Comparison of ENCODE assay signal across 8 cellular contexts in genomic region chr21:25039461-25040380, GRCh38.
DNase-seq lines count a peak whose midpoint lies in the region; ATAC-seq and TF ChIP-seq lines count a peak whose summit lies in the region.

No MANE protein-coding gene starts in this region.

- no peak overlapping the region for H3K27ac Mint-ChIP-seq in HFFc6
- no peak overlapping the region for H3K27ac Mint-ChIP-seq in chondrocyte (ENCODE audit: unreplicated experiment)
- H3K27ac Mint-ChIP-seq in activated T-cell treated with anti-CD3 and anti-CD28 coated beads, Interleukin-2, amount 50 U/mL, for 24 hours = no peak overlapping the region

- no peaks in the 10 kb centered on the region for H3K9me3 ChIP-seq in mucosa of rectum (ENCODE audit: control insufficient read depth in 2 of 2, low read length in 2 of 2)

- peak; percentile 89 for ATAC-seq in GM18502 (IDR thresholded peaks at IDR 0.05; ENCODE audit: poor library complexity, unreplicated experiment)

- H3K27ac ChIP-seq in mucosa of rectum (ENCODE audit: low read depth in 2 of 2, low read length in 2 of 2) = no peak overlapping the region

- H3K36me3 Mint-ChIP-seq in HFFc6 (ENCODE audit: low read depth) = no peaks in the 10 kb centered on the region
- H3K36me3 Mint-ChIP-seq in chondrocyte (ENCODE audit: low read depth) = no peaks in the 10 kb centered on the region
- H3K36me3 Mint-ChIP-seq in activated T-cell treated with anti-CD3 and anti-CD28 coated beads, Interleukin-2, amount 50 U/mL, for 24 hours (ENCODE audit: low read depth) = no peaks in the 10 kb centered on the region

- in situ Hi-C loops in SK-MEL-5 (cut with HindIII; ENCODE audit: low pct_unique_long_range_greater_than_20kb, low sequenced_read_pairs) = no loop called here

- DNase-seq in HFFc6 (peak; percentile 2), SK-MEL-5 (ENCODE audit: low read depth, low spot score) (peak; percentile 44), chondrocyte (ENCODE audit: low spot score) (no peak), T1000 (lab: John Stamatoyannopoulos, UW) (no peak)
- DNase-seq in activated T-cell treated with anti-CD3 and anti-CD28 coated beads, Interleukin-2, amount 50 U/mL, for 24 hours = no peak

- H3K36me3 ChIP-seq in mucosa of rectum (ENCODE audit: control insufficient read depth in 2 of 2, insufficient read depth in 2 of 2, low read length in 2 of 2) = no peaks in the 10 kb centered on the region

- H3K9me3 Mint-ChIP-seq in HFFc6 (no peaks in the 10 kb centered on the region), chondrocyte (ENCODE audit: low read depth) (peaks cover 27% of the 10 kb centered on the region)
- H3K9me3 Mint-ChIP-seq in activated T-cell treated with anti-CD3 and anti-CD28 coated beads, Interleukin-2, amount 50 U/mL, for 24 hours = no peaks in the 10 kb centered on the region

- no peak overlapping the region for H3K9ac ChIP-seq in mucosa of rectum (ENCODE audit: low read depth in 1 of 2, low read length in 2 of 2)

- H3K4me1 Mint-ChIP-seq in HFFc6 (ENCODE audit: low read depth) (peaks cover 25% of the 10 kb centered on the region; the same call in 1 of the 2 replicates), chondrocyte (ENCODE audit: low read depth) (no peaks in the 10 kb centered on the region)
- no peaks in the 10 kb centered on the region for H3K4me1 Mint-ChIP-seq in activated T-cell treated with anti-CD3 and anti-CD28 coated beads, Interleukin-2, amount 50 U/mL, for 24 hours (ENCODE audit: low read depth)

- no peaks in the 10 kb centered on the region for H3K27me3 Mint-ChIP-seq in HFFc6 (ENCODE audit: insufficient read depth)
- no peaks in the 10 kb centered on the region for H3K27me3 Mint-ChIP-seq in chondrocyte (ENCODE audit: low read depth)
- H3K27me3 Mint-ChIP-seq in activated T-cell treated with anti-CD3 and anti-CD28 coated beads, Interleukin-2, amount 50 U/mL, for 24 hours = no peaks in the 10 kb centered on the region

- H3K27me3 ChIP-seq in mucosa of rectum (ENCODE audit: control insufficient read depth in 2 of 2, insufficient read depth in 2 of 2, low read length in 2 of 2) = no peaks in the 10 kb centered on the region

- H3K4me3 Mint-ChIP-seq in HFFc6 (peak overlapping the region; percentile 78), chondrocyte (ENCODE audit: unreplicated experiment) (no peak overlapping the region)
- no peak overlapping the region for H3K4me3 Mint-ChIP-seq in activated T-cell treated with anti-CD3 and anti-CD28 coated beads, Interleukin-2, amount 50 U/mL, for 24 hours

- H3K4me1 ChIP-seq in mucosa of rectum (ENCODE audit: control insufficient read depth in 2 of 2, insufficient read depth in 2 of 2, low read length in 2 of 2) = no peaks in the 10 kb centered on the region

- H3K4me3 ChIP-seq in mucosa of rectum (ENCODE audit: low read length in 2 of 2) = peak overlapping the region; percentile 38 to 41

- peak; percentile 58 for TF ChIP-seq CTCF in HFFc6 (IDR thresholded peaks at IDR 0.05)
- TF ChIP-seq CTCF in LNCAP (IDR thresholded peaks at IDR 0.05) = peak; percentile 53
- TF ChIP-seq CTCF in chondrocyte (IDR thresholded peaks at IDR 0.05) = no peak

Comparison
In these comparisons a context has a peak if more than half of its experiments do, and no peak if none do; other contexts are left out.
1. DNase-seq: peak in HFFc6 (single experiment) and SK-MEL-5 (single experiment); none in chondrocyte (single experiment), T1000 (single experiment) and activated T-cell treated with anti-CD3 and anti-CD28 coated beads, Interleukin-2, amount 50 U/mL, for 24 hours (single experiment).